In the genomic region with DNA sequence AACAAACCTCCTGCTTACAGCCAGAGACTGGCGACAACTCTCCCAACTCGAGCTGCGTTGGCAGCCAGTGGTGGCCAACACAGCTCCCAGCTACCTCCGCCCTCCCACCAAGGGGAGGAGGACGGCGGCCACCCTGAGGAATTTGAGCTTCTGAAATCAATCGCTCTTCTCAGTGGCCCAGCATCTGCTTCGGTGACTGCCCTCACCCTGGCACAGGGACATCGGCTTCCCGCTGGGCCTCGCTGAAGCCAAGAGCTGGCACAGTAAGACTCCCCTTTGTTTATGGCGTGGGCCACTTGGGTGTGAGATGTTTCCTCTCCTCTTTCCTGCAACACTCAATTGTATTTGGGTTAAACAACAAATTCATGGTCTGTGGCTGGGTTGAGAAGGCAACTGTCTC, we compare ENCODE assay signal across 11 cellular contexts.
"Had no signal": no experiment of that assay in that cellular context is flagged by ENCODE, and none has a peak within 500 bp of the region (broad histone marks: within the 10 kb centered on the region; RNA-seq: fewer than 3 reads in every experiment).

No MANE protein-coding gene starts in this region.

- DNase-seq: activated CD4-positive, alpha-beta T cell treated with anti-CD3 and anti-CD28 coated beads, Interleukin-2, amount 50 U/mL, for 1 hour; activated effector memory CD4-positive, alpha-beta T cell treated with Interleukin-2 at 50 U/mL for 16 hours; activated T-cell treated with anti-CD3 and anti-CD28 coated beads, Interleukin-2, amount 50 U/mL, for 24 hours; glutamatergic neuron; islet precursor cell; left ventricle myocardium inferior; mesenchymal stem cell; spleen; stimulated activated CD4-positive, alpha-beta T cell treated with anti-CD3 and anti-CD28 coated beads, Interleukin-2, amount 100 ng/mL, for 24 hours; stimulated activated naive B cell treated with anti-CD40 and anti-IgM and Interleukin-4, amounts not matched to agents 10 μg/mL and 1 μg/mL and 100 μg/mL, for 72 hours; transverse colon had no signal

- ATAC-seq: stimulated activated naive B cell treated with anti-CD40 and anti-IgM and Interleukin-4, amounts not matched to agents 10 μg/mL and 1 μg/mL and 100 μg/mL, for 72 hours had no signal
